17 cellular contexts compared by ENCODE assay signal in the genomic region with DNA sequence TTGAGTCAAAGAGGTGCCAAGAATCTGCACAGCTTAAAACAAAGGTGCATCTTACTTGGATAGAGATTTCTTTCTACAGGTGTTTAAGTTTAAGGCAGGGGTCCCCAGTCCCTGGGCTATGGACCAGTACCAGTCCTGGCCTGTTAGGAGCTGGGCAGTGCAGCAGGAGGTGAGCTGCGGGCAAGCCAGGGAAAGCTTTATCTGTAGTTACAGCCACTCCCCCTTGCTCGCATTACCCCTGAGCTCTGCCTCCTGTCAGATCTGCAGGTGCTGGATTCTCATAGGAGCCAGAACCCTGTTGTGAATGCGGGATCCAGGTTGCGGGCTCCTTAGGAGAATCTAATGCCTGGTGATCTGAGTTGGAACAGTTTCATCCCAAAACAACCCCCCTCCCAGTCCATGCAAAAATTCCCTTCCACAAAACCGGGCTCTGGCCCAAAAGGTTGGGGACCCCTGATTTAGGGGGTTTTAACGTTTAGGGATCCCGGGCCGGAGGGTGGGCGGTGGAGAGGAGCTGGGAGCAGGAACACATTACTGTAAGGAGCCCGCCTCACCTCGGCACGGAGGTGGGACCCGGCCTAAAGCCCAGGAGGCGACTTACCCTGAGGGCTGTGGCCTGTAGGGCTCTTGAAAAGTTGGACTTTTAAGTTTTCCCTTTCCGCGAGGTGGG.
DNase-seq lines count a peak whose midpoint lies in the region; ATAC-seq, FAIRE-seq and TF ChIP-seq lines count a peak whose summit lies in the region.
"Had no signal": no experiment of that assay in that cellular context is flagged by ENCODE, and none has a peak within 500 bp of the region (broad histone marks: within the 10 kb centered on the region; RNA-seq: fewer than 3 reads in every experiment).

No MANE protein-coding gene starts in this region.

- peaks cover 16% of the 10 kb centered on the region for H3K9me3 Mint-ChIP-seq in MCF 10A (ENCODE audit: unreplicated experiment)
- H3K9me3 Mint-ChIP-seq in activated T-helper 1 cell treated with anti-CD3 and anti-CD28 coated beads, Interleukin-12 subunit alpha, Interleukin-12 subunit beta, Interleukin-2, Interleukin-4 antibody, amounts not matched to agents 30 ng/mL and 10 ng/mL and 1 ng/mL, durations not matched to agents 14 hours and 24 hours and 36 hours = peaks cover 31% of the 10 kb centered on the region
- peaks cover 7 to 32% (median 23%) of the 10 kb centered on the region in 7 donors for H3K9me3 Mint-ChIP-seq in naive B cell

- no peak for ATAC-seq in naive B cell (ENCODE audit: low read depth in 2 of 2)
- ATAC-seq in HG02642 (IDR thresholded peaks at IDR 0.05; ENCODE audit: poor library complexity, unreplicated experiment) = no peak
- no peak for ATAC-seq in GM18868 (IDR thresholded peaks at IDR 0.05; ENCODE audit: unreplicated experiment)

- WGBS in mammary epithelial cell (ENCODE audit: low coverage, missing lambda C conversion rate) = 98% methylated on average over 11 of the region's 16 CpGs

- H3K4me3 Mint-ChIP-seq in MCF 10A (ENCODE audit: unreplicated experiment) (peak overlapping the region; percentile 93), naive B cell (peak overlapping the region; percentile 56 to 93 (median 80))
- H3K4me3 Mint-ChIP-seq in activated T-helper 1 cell treated with anti-CD3 and anti-CD28 coated beads, Interleukin-12 subunit alpha, Interleukin-12 subunit beta, Interleukin-2, Interleukin-4 antibody, amounts not matched to agents 30 ng/mL and 10 ng/mL and 1 ng/mL, durations not matched to agents 14 hours and 24 hours and 36 hours = peak overlapping the region; percentile 29

- peaks cover 7% of the 10 kb centered on the region for H3K9me3 ChIP-seq in mammary epithelial cell (replicated peaks; ENCODE audit: insufficient read depth, low read length)

- CTCF ChIA-PET in MCF 10A (lab: Yijun Ruan, JAX) = interaction anchor here (1.1 to 2.9 kb wide), 3 partner anchors 10 to 88 kb away, joined by 3 to 11 read pairs (median 4); no protein-coding TSS in a partner anchor
- CTCF ChIA-PET in mammary epithelial cell (lab: Charles Lee; ENCODE audit: low non-redundant PET) = no interaction called here

- peaks cover 29% of the 10 kb centered on the region for H3K4me1 ChIP-seq in mammary epithelial cell (ENCODE audit: insufficient read depth, low read length)

- in situ Hi-C loops in mammary epithelial cell (cut with MboI; ENCODE audit: low sequenced_read_pairs in 2 of 2) = no loop called here

- no peak for TF ChIP-seq CTCF in MCF 10A (IDR thresholded peaks at IDR 0.05; ENCODE audit: unreplicated experiment)
- no peak for TF ChIP-seq CTCF in mammary epithelial cell (conservative IDR thresholded peaks at IDR 0.05 in 1 of 2, IDR thresholded peaks at IDR 0.05 in 1 of 2; ENCODE audit: extremely low read depth in 1 of 2, insufficient read depth in 1 of 2, low read depth in 1 of 2, low read length in 2 of 2)

- no peak overlapping the region for H3K4me3 ChIP-seq in mammary epithelial cell (replicated peaks in 1 of 3; ENCODE audit: insufficient read depth in 1 of 3, low read depth in 2 of 3, low read length in 3 of 3)

- dilution Hi-C loops in mammary epithelial cell (cut with HindIII; ENCODE audit: low sequenced_read_pairs) = no loop called here

- H3K36me3 Mint-ChIP-seq in MCF 10A (ENCODE audit: insufficient read depth, unreplicated experiment) (no peaks in the 10 kb centered on the region), naive B cell (peaks cover 6 to 16% of the 10 kb centered on the region in 2 donors)
- peaks cover 4% of the 10 kb centered on the region for H3K36me3 Mint-ChIP-seq in activated T-helper 1 cell treated with anti-CD3 and anti-CD28 coated beads, Interleukin-12 subunit alpha, Interleukin-12 subunit beta, Interleukin-2, Interleukin-4 antibody, amounts not matched to agents 30 ng/mL and 10 ng/mL and 1 ng/mL, durations not matched to agents 14 hours and 24 hours and 36 hours (ENCODE audit: low read depth)

- H2AFZ ChIP-seq in mammary epithelial cell (ENCODE audit: low read depth, low read length) = no peak overlapping the region

- H3K27me3 ChIP-seq in mammary epithelial cell (ENCODE audit: insufficient read depth, low read length) = no peaks in the 10 kb centered on the region
- H3K27me3 ChIP-seq: breast epithelium, ovary had no signal

- no peaks in the 10 kb centered on the region for H4K20me1 ChIP-seq in mammary epithelial cell (ENCODE audit: insufficient read depth, low read length)

- H3K79me2 ChIP-seq in mammary epithelial cell (ENCODE audit: insufficient read depth, low read length) = peaks cover 26% of the 10 kb centered on the region

- no peak overlapping the region for H3K4me2 ChIP-seq in mammary epithelial cell (ENCODE audit: insufficient read depth, low read depth, low read length)

- intact Hi-C loops in MCF 10A (cut with micrococcal nuclease) (no loop called here), mammary epithelial cell (cut with micrococcal nuclease) (no loop called here)
- intact Hi-C loops in activated T-helper 1 cell treated with anti-CD3 and anti-CD28 coated beads, Interleukin-12 subunit alpha, Interleukin-12 subunit beta, Interleukin-2, Interleukin-4 antibody, amounts not matched to agents 30 ng/mL and 10 ng/mL and 1 ng/mL, durations not matched to agents 14 hours and 24 hours and 36 hours (cut with micrococcal nuclease) = loop anchor here (5.0 to 10.0 kb wide), 3 partner anchors 216 to 1372 kb away; a partner anchor contains a TSS

- DNase-seq in MCF 10A (ENCODE audit: unreplicated experiment) (no peak), mammary epithelial cell (no peak), naive B cell (no peak), HTR-8/SVneo (ENCODE audit: insufficient read length, low spot score) (no peak), RPMI8226 (no peak)
- no peak for DNase-seq in activated T-helper 1 cell treated with anti-CD3 and anti-CD28 coated beads, Interleukin-12 subunit alpha, Interleukin-12 subunit beta, Interleukin-2, Interleukin-4 antibody, amounts not matched to agents 30 ng/mL and 10 ng/mL and 1 ng/mL, durations not matched to agents 14 hours and 24 hours and 36 hours (ENCODE audit: low spot score)
- DNase-seq: activated CD4-positive, alpha-beta T cell treated with anti-CD3 and anti-CD28 coated beads for 1 hour; activated effector memory CD4-positive, alpha-beta T cell treated with anti-CD3 and anti-CD28 coated beads, Interleukin-2, amount 50 U/mL, for 16 hours; DMS53; effector memory CD4-positive, alpha-beta T cell; NCI-H526; small intestine had no signal

- H3K36me3 ChIP-seq in mammary epithelial cell (ENCODE audit: insufficient read depth, low read length) = no peaks in the 10 kb centered on the region
- H3K36me3 ChIP-seq: breast epithelium, ovary had no signal

- H3K27ac Mint-ChIP-seq in MCF 10A (ENCODE audit: low read depth, unreplicated experiment) (no peak overlapping the region), naive B cell (no peak overlapping the region)
- H3K27ac Mint-ChIP-seq in activated T-helper 1 cell treated with anti-CD3 and anti-CD28 coated beads, Interleukin-12 subunit alpha, Interleukin-12 subunit beta, Interleukin-2, Interleukin-4 antibody, amounts not matched to agents 30 ng/mL and 10 ng/mL and 1 ng/mL, durations not matched to agents 14 hours and 24 hours and 36 hours = no peak overlapping the region

- H3K4me1 Mint-ChIP-seq in MCF 10A (ENCODE audit: insufficient read depth, unreplicated experiment) = peaks cover 24% of the 10 kb centered on the region
- peaks cover 13% of the 10 kb centered on the region for H3K4me1 Mint-ChIP-seq in activated T-helper 1 cell treated with anti-CD3 and anti-CD28 coated beads, Interleukin-12 subunit alpha, Interleukin-12 subunit beta, Interleukin-2, Interleukin-4 antibody, amounts not matched to agents 30 ng/mL and 10 ng/mL and 1 ng/mL, durations not matched to agents 14 hours and 24 hours and 36 hours (ENCODE audit: low read depth)
- H3K4me1 Mint-ChIP-seq in naive B cell = peaks cover 16 to 23% (median 16%) of the 10 kb centered on the region in 3 donors

- FAIRE-seq in HTR-8/SVneo (lab: Jason Lieb, UNC) = no peak
- FAIRE-seq: H54, small intestine had no signal

- BruUV-seq in MCF 10A (replicated peaks; lab: Mats Ljungman, UMichigan) = no TSS peak
- no TSS peak for BruUV-seq in mammary epithelial cell (replicated peaks; lab: Mats Ljungman, UMichigan)

- no peak overlapping the region for H3K27ac ChIP-seq in mammary epithelial cell (ENCODE audit: insufficient read depth, low read depth, low read length)
- H3K27ac ChIP-seq: ovary had no signal

- H3K9ac ChIP-seq in mammary epithelial cell (ENCODE audit: insufficient read depth, low read length) = no peak overlapping the region

- H3K27me3 Mint-ChIP-seq in MCF 10A (ENCODE audit: insufficient read depth, unreplicated experiment) (no peaks in the 10 kb centered on the region), naive B cell (no peaks in the 10 kb centered on the region)
- peaks cover 4% of the 10 kb centered on the region for H3K27me3 Mint-ChIP-seq in activated T-helper 1 cell treated with anti-CD3 and anti-CD28 coated beads, Interleukin-12 subunit alpha, Interleukin-12 subunit beta, Interleukin-2, Interleukin-4 antibody, amounts not matched to agents 30 ng/mL and 10 ng/mL and 1 ng/mL, durations not matched to agents 14 hours and 24 hours and 36 hours (ENCODE audit: insufficient read depth)

- POLR2A ChIA-PET in MCF 10A (lab: Yijun Ruan, JAX) = no interaction called here

Comparison
In these comparisons a context has a peak if more than half of its experiments do, and no peak if none do; other contexts are left out.
1. H3K4me3 Mint-ChIP-seq: peak in every context shown above with its lines; median percentile 93 in MCF 10A; 80 in naive B cell; 29 in activated T-helper 1 cell treated with anti-CD3 and anti-CD28 coated beads, Interleukin-12 subunit alpha, Interleukin-12 subunit beta, Interleukin-2, Interleukin-4 antibody, amounts not matched to agents 30 ng/mL and 10 ng/mL and 1 ng/mL, durations not matched to agents 14 hours and 24 hours and 36 hours.